Comparison of ENCODE assay signal across 9 cellular contexts in genomic region chr22:35630387-35630793, GRCh38. TPM values are rescaled to one million over a fixed set of nuclear protein-coding genes. Genes with fewer than 3 reads are reported as not detected.
A peak's percentile ranks its signal among the peaks of the same experiment; 100 is the strongest.
DNase-seq lines count a peak whose midpoint lies in the region; ATAC-seq and TF ChIP-seq lines count a peak whose summit lies in the region.
"Had no signal": no experiment of that assay in that cellular context is flagged by ENCODE, and none has a peak within 500 bp of the region (broad histone marks: within the 10 kb centered on the region; RNA-seq: fewer than 3 reads in every experiment).

No MANE protein-coding gene starts in this region.

- H3K79me1 ChIP-seq in mesenchymal stem cell (replicated peaks; ENCODE audit: low read length, poor library complexity, severe bottlenecking) = no peaks in the 10 kb centered on the region

- H3K27me3 ChIP-seq in BLaER1 treated with 17β-estradiol and CSF1 and Interleukin-3, amounts not matched to agents 10 nM and 100 nM = peaks cover 0 to 21% (median 8%) of the 10 kb centered on the region in 11 experiments; a peak in 6 of 22 replicates
- no peaks in the 10 kb centered on the region for H3K27me3 ChIP-seq in Karpas-422 (ENCODE audit: low read length)
- no peaks in the 10 kb centered on the region for H3K27me3 ChIP-seq in mesenchymal stem cell (ENCODE audit: control insufficient read depth in 1 of 2, insufficient read depth in 1 of 2, low read length in 2 of 2)

- H3K4me3 ChIP-seq in BLaER1 treated with 17β-estradiol and CSF1 and Interleukin-3, amounts not matched to agents 10 nM and 100 nM = no peak overlapping the region
- H3K4me3 ChIP-seq in Karpas-422 (ENCODE audit: low read length) (no peak overlapping the region), astrocyte of the spinal cord (ENCODE audit: low read depth, low read length) (no peak overlapping the region), mesenchymal stem cell (ENCODE audit: insufficient read depth in 1 of 2, low read depth in 1 of 2, low read length in 2 of 2) (no peak overlapping the region)

- no peak overlapping the region for H3K9ac ChIP-seq in BLaER1 treated with 17β-estradiol and CSF1 and Interleukin-3, amounts not matched to agents 10 nM and 100 nM
- H3K9ac ChIP-seq in Karpas-422 (ENCODE audit: low read length) = no peak overlapping the region
- no peak overlapping the region for H3K9ac ChIP-seq in mesenchymal stem cell (ENCODE audit: low read length)

- DNase-seq in Karpas-422 (peak; percentile 41), astrocyte of the spinal cord (ENCODE audit: low read depth, low spot score) (peak; percentile 45), mesenchymal stem cell (peak; percentile 77), hypothalamus (lab: John Stamatoyannopoulos, UW) (no peak), cerebellum (ENCODE audit: low spot score) (no peak)
- no peak for DNase-seq in stimulated activated CD4-positive, alpha-beta T cell treated with anti-CD3 and anti-CD28 coated beads, Interleukin-15, amount 100 ng/mL, for 24 hours
- DNase-seq: midbrain had no signal

- H2AK5ac ChIP-seq in mesenchymal stem cell (ENCODE audit: low read length, severe bottlenecking) = no peak overlapping the region

- H3K18ac ChIP-seq in mesenchymal stem cell (ENCODE audit: low read depth in 1 of 2, low read length in 2 of 2) = peak overlapping the region; percentile 44 to 81

- H2AFZ ChIP-seq in Karpas-422 (ENCODE audit: low read length) (no peak overlapping the region), mesenchymal stem cell (ENCODE audit: low read depth, low read length) (no peak overlapping the region)

- no peak overlapping the region for H3K27ac ChIP-seq in BLaER1 treated with 17β-estradiol and CSF1 and Interleukin-3, amounts not matched to agents 10 nM and 100 nM
- H3K27ac ChIP-seq in Karpas-422 (ENCODE audit: low read length) (no peak overlapping the region), mesenchymal stem cell (ENCODE audit: low read length, poor library complexity, severe bottlenecking) (no peak overlapping the region)

- peak overlapping the region; percentile 29 for H2BK120ac ChIP-seq in mesenchymal stem cell (ENCODE audit: low read depth, low read length)

- in situ Hi-C loops in astrocyte of the spinal cord (cut with HindIII; ENCODE audit: low sequenced_read_pairs) = no loop called here

- H3K9me2 ChIP-seq in Karpas-422 (replicated peaks; ENCODE audit: insufficient read depth, low read length) = no peaks in the 10 kb centered on the region

- WGBS in mesenchymal stem cell = 38% methylated on average over 3 of the region's 4 CpGs

- H4K8ac ChIP-seq in mesenchymal stem cell (ENCODE audit: low read length) = peak overlapping the region; percentile 79

- no peak overlapping the region for H3K14ac ChIP-seq in mesenchymal stem cell (ENCODE audit: low read length in 2 of 2)

- H3K79me2 ChIP-seq in Karpas-422 (ENCODE audit: low read length) = no peaks in the 10 kb centered on the region

- no peaks in the 10 kb centered on the region for H3K36me3 ChIP-seq in BLaER1 treated with 17β-estradiol and CSF1 and Interleukin-3, amounts not matched to agents 10 nM and 100 nM
- H3K36me3 ChIP-seq in Karpas-422 (ENCODE audit: insufficient read depth, low read length) = no peaks in the 10 kb centered on the region
- no peaks in the 10 kb centered on the region for H3K36me3 ChIP-seq in mesenchymal stem cell (ENCODE audit: control insufficient read depth in 1 of 2, insufficient read depth in 2 of 2, low read depth in 1 of 2, low read length in 2 of 2)

- H2BK12ac ChIP-seq in mesenchymal stem cell (ENCODE audit: low read length in 2 of 2) = peak overlapping the region; percentile 46 to 88

- peak overlapping the region; percentile 63 for H2BK15ac ChIP-seq in mesenchymal stem cell (ENCODE audit: low read depth, poor library complexity, severe bottlenecking)

- peak overlapping the region in 1 of 2 experiments; percentile 11 for H3K4ac ChIP-seq in mesenchymal stem cell (ENCODE audit: low read depth in 1 of 2, low read length in 2 of 2)

- peaks cover 32 to 72% (median 48%) of the 10 kb centered on the region in 10 experiments for H3K4me1 ChIP-seq in BLaER1 treated with 17β-estradiol and CSF1 and Interleukin-3, amounts not matched to agents 10 nM and 100 nM
- H3K4me1 ChIP-seq in Karpas-422 (ENCODE audit: low read length) (peaks cover 13% of the 10 kb centered on the region), mesenchymal stem cell (ENCODE audit: control insufficient read depth, insufficient read depth, low read depth, low read length) (peaks cover 13% of the 10 kb centered on the region)

- no peak overlapping the region for H2BK5ac ChIP-seq in mesenchymal stem cell (ENCODE audit: low read depth, low read length, poor library complexity, severe bottlenecking)

- no peak for TF ChIP-seq CTCF in astrocyte of the spinal cord (IDR thresholded peaks at IDR 0.05; ENCODE audit: low read depth, low read length)

- H3K9me3 ChIP-seq in BLaER1 treated with 17β-estradiol and CSF1 and Interleukin-3, amounts not matched to agents 10 nM and 100 nM (replicated peaks in 1 of 11) = no peaks in the 10 kb centered on the region
- H3K9me3 ChIP-seq in Karpas-422 (ENCODE audit: low read length) (no peaks in the 10 kb centered on the region), mesenchymal stem cell (ENCODE audit: control insufficient read depth, low read length) (no peaks in the 10 kb centered on the region)

- H4K91ac ChIP-seq in mesenchymal stem cell (ENCODE audit: low read length) = peak overlapping the region; percentile 80

- no peak overlapping the region for H3K23ac ChIP-seq in mesenchymal stem cell (ENCODE audit: low read length in 2 of 2)

- ATAC-seq in HG03095 (IDR thresholded peaks at IDR 0.05; ENCODE audit: unreplicated experiment) = no peak

- H4K20me1 ChIP-seq in BLaER1 treated with 17β-estradiol and CSF1 and Interleukin-3, amounts not matched to agents 10 nM and 100 nM = peaks cover 0 to 8% (median 0%) of the 10 kb centered on the region in 11 experiments; a peak in 3 of 22 replicates
- H4K20me1 ChIP-seq in Karpas-422 (ENCODE audit: insufficient read depth, low read depth, low read length) = no peaks in the 10 kb centered on the region

- H3K4me2 ChIP-seq in BLaER1 treated with 17β-estradiol and CSF1 and Interleukin-3, amounts not matched to agents 10 nM and 100 nM = peak overlapping the region in 8 of 11 experiments; percentile 1 to 49 (median 30); a peak in 13 of 22 replicates
- H3K4me2 ChIP-seq in Karpas-422 (ENCODE audit: low read depth, low read length, poor library complexity, severe bottlenecking) (no peak overlapping the region), mesenchymal stem cell (ENCODE audit: low read length, poor library complexity, severe bottlenecking) (no peak overlapping the region)

RNA-seq across cellular contexts. Expression of gene MB, which starts 13.3 kb away (rescaled TPM):
- not detected in 2 replicates for total RNA-seq in Karpas-422 (2014; rRNA removed; shearing (Covaris generic); ENCODE audit: low replicate concordance)
- polyA plus RNA-seq in mesenchymal stem cell (2013, experiment 1 of 2) = not detected
- polyA plus RNA-seq in mesenchymal stem cell (2013, experiment 2 of 2) = not detected
- 0.82 TPM for total RNA-seq in cerebellum

RNA-seq across cellular contexts. Expression of gene APOL6, which starts 17.9 kb away (rescaled TPM):
- 0.11 and 0.37 TPM in 2 replicates for total RNA-seq in Karpas-422 (2014; rRNA removed; shearing (Covaris generic); ENCODE audit: low replicate concordance)
- 17.2 TPM for polyA plus RNA-seq in mesenchymal stem cell (2013, experiment 1 of 2)
- 17.2 TPM for polyA plus RNA-seq in mesenchymal stem cell (2013, experiment 2 of 2)
- 1.2 TPM for total RNA-seq in cerebellum

Comparison
In these comparisons a context has a peak if more than half of its experiments do, and no peak if none do; other contexts are left out.
1. H3K4me2 ChIP-seq: peak in BLaER1 treated with 17β-estradiol and CSF1 and Interleukin-3, amounts not matched to agents 10 nM and 100 nM (8 of 11); none in Karpas-422 (single experiment) and mesenchymal stem cell (single experiment).
2. DNase-seq: peak in Karpas-422 (single experiment), astrocyte of the spinal cord (single experiment) and mesenchymal stem cell (single experiment); none in hypothalamus (0 of 51), cerebellum (single experiment) and stimulated activated CD4-positive, alpha-beta T cell treated with anti-CD3 and anti-CD28 coated beads, Interleukin-15, amount 100 ng/mL, for 24 hours (single experiment).